Comparison of ENCODE assay signal across 6 cellular contexts in genomic region chr1:110990541-110990940, GRCh38.
"Had no signal": no experiment of that assay in that cellular context is flagged by ENCODE, and none has a peak within 500 bp of the region (broad histone marks: within the 10 kb centered on the region; RNA-seq: fewer than 3 reads in every experiment).

No MANE protein-coding gene starts in this region.

- H3K4me3 ChIP-seq: K562 had no signal

- DNase-seq: IMR-90 had no signal

- H3K27ac ChIP-seq: HL-60 had no signal

- H3K27ac Mint-ChIP-seq: IgD-negative memory B cell had no signal

- FAIRE-seq: HepG2, HTR-8/SVneo, K562 had no signal

- H3K27me3 Mint-ChIP-seq: IgD-negative memory B cell had no signal

- H3K4me3 Mint-ChIP-seq: IgD-negative memory B cell had no signal
